In the genomic region with DNA sequence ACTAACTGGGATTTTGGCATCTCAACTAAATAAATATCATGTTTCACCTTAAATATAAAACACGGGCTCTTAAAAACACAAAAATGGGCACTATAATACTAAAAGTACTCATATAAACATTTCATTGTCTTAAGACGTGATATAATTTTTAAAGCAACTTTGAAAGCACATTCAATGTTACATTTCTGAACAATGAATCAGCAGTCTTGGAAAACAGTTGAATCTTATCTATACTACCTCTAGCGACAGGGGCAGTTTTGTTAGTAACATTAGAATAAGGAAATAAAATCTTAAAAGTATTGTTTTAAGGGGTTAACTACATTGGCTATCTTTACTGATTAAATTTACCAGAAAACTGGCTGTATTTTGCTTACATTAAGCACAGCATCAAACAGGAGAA, we compare ENCODE assay signal across 26 cellular contexts.
DNase-seq lines count a peak whose midpoint lies in the region; ATAC-seq, FAIRE-seq and TF ChIP-seq lines count a peak whose summit lies in the region.
"Had no signal": no experiment of that assay in that cellular context is flagged by ENCODE, and none has a peak within 500 bp of the region (broad histone marks: within the 10 kb centered on the region; RNA-seq: fewer than 3 reads in every experiment).

No MANE protein-coding gene starts in this region.

- TF ChIP-seq CTCF in bronchial epithelial cell (IDR thresholded peaks at IDR 0.05; ENCODE audit: insufficient read depth, low read length, severe bottlenecking) (no peak), kidney (IDR thresholded peaks at IDR 0.05; ENCODE audit: borderline replicate concordance, extremely low read depth, insufficient read depth) (no peak)

- H3K4me1 ChIP-seq in kidney (ENCODE audit: control insufficient read depth in 1 of 2, insufficient read depth in 1 of 2, low read depth in 1 of 2, low read length in 2 of 2): no peaks in the 10 kb centered on the region
- no peaks in the 10 kb centered on the region for H3K4me1 ChIP-seq in aorta (ENCODE audit: control insufficient read depth in 1 of 2, insufficient read depth in 2 of 2, low read length in 2 of 2)
- H3K4me1 ChIP-seq: BLaER1 treated with 17β-estradiol and CSF1 and Interleukin-3, amounts not matched to agents 10 nM and 100 nM; esophagus muscularis mucosa; heart right ventricle; lower lobe of right lung; right lobe of liver; transverse colon had no signal

- H3K27me3 ChIP-seq in bronchial epithelial cell (ENCODE audit: control insufficient read depth, insufficient read depth, low read length) (no peaks in the 10 kb centered on the region), aorta (ENCODE audit: control insufficient read depth in 1 of 2, insufficient read depth in 2 of 2, low read length in 1 of 2) (no peaks in the 10 kb centered on the region)
- H3K27me3 ChIP-seq: BLaER1 treated with 17β-estradiol and CSF1 and Interleukin-3, amounts not matched to agents 10 nM and 100 nM; esophagus muscularis mucosa; heart right ventricle; neutrophil; right lobe of liver; transverse colon had no signal

- DNase-seq in A172 (ENCODE audit: low spot score) (peak; percentile 46), NCI-H226 (peak; percentile 34), bronchial epithelial cell (ENCODE audit: low read depth) (peak; percentile 65), glomerular endothelial cell (ENCODE audit: extremely low read depth, low read depth, low spot score) (peak; percentile 14), kidney (no peak), aorta (no peak), DMS114 treated with DMSO at 0.1 percent for 48 hours (lab: John Stamatoyannopoulos, UW; ENCODE audit: unreplicated experiment) (no peak)
- no peak for DNase-seq in stimulated activated CD4-positive, alpha-beta T cell treated with anti-CD3 and anti-CD28 coated beads, Interleukin-2, amount 100 ng/mL, for 24 hours
- DNase-seq: 8988T; activated CD4-positive, CD25-positive, alpha-beta regulatory T cell treated with anti-CD3 and anti-CD28 coated beads, Interleukin-2, amount 50 U/mL, for 72 hours; heart right ventricle; immature natural killer cell; lower lobe of right lung; NCI-H1930; NCI-H446 treated with DMSO at 0.1 percent for 48 hours; NK-92 treated with Interleukin-12 subunit alpha and Interleukin-12 subunit beta, amount 100 ng/mL, for 24 hours; right lobe of liver; RPMI8226; T-helper 9 cell; transverse colon had no signal

- no peak overlapping the region for H3K4me3 ChIP-seq in bronchial epithelial cell (ENCODE audit: low read depth, low read length)
- H3K4me3 ChIP-seq in kidney (ENCODE audit: low read length in 2 of 2): no peak overlapping the region
- no peak overlapping the region for H3K4me3 ChIP-seq in aorta (ENCODE audit: low read length in 2 of 2)
- H3K4me3 ChIP-seq: BLaER1 treated with 17β-estradiol and CSF1 and Interleukin-3, amounts not matched to agents 10 nM and 100 nM; esophagus muscularis mucosa; GM12878; heart right ventricle; lower lobe of right lung; right lobe of liver; transverse colon had no signal

- no peak for FAIRE-seq in bronchial epithelial cell (lab: Jason Lieb, UNC)
- FAIRE-seq in kidney (lab: Jason Lieb, UNC): no peak
- FAIRE-seq: D721Med, GM12878 had no signal

- 3 to 12% methylated on average over 3 of the region's 3 CpGs for WGBS in aorta, 2 donors

- H3K9ac ChIP-seq in kidney (ENCODE audit: low read length in 2 of 2): no peak overlapping the region
- H3K9ac ChIP-seq: BLaER1 treated with 17β-estradiol and CSF1 and Interleukin-3, amounts not matched to agents 10 nM and 100 nM had no signal

- no peak for ATAC-seq in aorta (ENCODE audit: low FRiP score)
- ATAC-seq: activated naive CD4-positive, alpha-beta T cell treated with anti-CD3 and anti-CD28 coated beads, Interleukin-2, amount 50 U/mL, for 72 hours; GM12878; heart right ventricle; lower lobe of right lung; right lobe of liver had no signal

- H3K27ac ChIP-seq in kidney (ENCODE audit: low read depth in 2 of 2, low read length in 2 of 2) (no peak overlapping the region), aorta (ENCODE audit: low read depth in 1 of 2, low read length in 2 of 2) (no peak overlapping the region)
- H3K27ac ChIP-seq: BLaER1 treated with 17β-estradiol and CSF1 and Interleukin-3, amounts not matched to agents 10 nM and 100 nM; esophagus muscularis mucosa; heart right ventricle; lower lobe of right lung; neutrophil; right lobe of liver; transverse colon had no signal

- intact Hi-C loops in kidney (cut with DNase I) (no loop called here), aorta (cut with DNase I) (no loop called here)

- H3K9me3 ChIP-seq in kidney (ENCODE audit: control insufficient read depth in 1 of 2, low read length in 2 of 2) (no peaks in the 10 kb centered on the region), aorta (ENCODE audit: control insufficient read depth, low read length) (no peaks in the 10 kb centered on the region)
- H3K9me3 ChIP-seq: BLaER1 treated with 17β-estradiol and CSF1 and Interleukin-3, amounts not matched to agents 10 nM and 100 nM; esophagus muscularis mucosa; heart right ventricle; lower lobe of right lung; neutrophil; right lobe of liver; transverse colon had no signal

- peaks cover 1% of the 10 kb centered on the region for H3K36me3 ChIP-seq in bronchial epithelial cell (ENCODE audit: control insufficient read depth, insufficient read depth, low read length)
- H3K36me3 ChIP-seq in kidney (ENCODE audit: control insufficient read depth in 1 of 2, insufficient read depth in 2 of 2, low read length in 2 of 2): no peaks in the 10 kb centered on the region
- H3K36me3 ChIP-seq in aorta (ENCODE audit: control insufficient read depth in 1 of 2, insufficient read depth in 2 of 2, low read length in 1 of 2): no peaks in the 10 kb centered on the region
- H3K36me3 ChIP-seq: BLaER1 treated with 17β-estradiol and CSF1 and Interleukin-3, amounts not matched to agents 10 nM and 100 nM; lower lobe of right lung; neutrophil; right lobe of liver; transverse colon had no signal

Comparison
In these comparisons a context has a peak if more than half of its experiments do, and no peak if none do; other contexts are left out.
1. DNase-seq: peak in A172 (single experiment), NCI-H226 (single experiment), bronchial epithelial cell (single experiment) and glomerular endothelial cell (single experiment); none in kidney (single experiment), stimulated activated CD4-positive, alpha-beta T cell treated with anti-CD3 and anti-CD28 coated beads, Interleukin-2, amount 100 ng/mL, for 24 hours (0 of 2), aorta (0 of 2) and DMS114 treated with DMSO at 0.1 percent for 48 hours (single experiment).